ENCODE assay signal across 8 cellular contexts in the genomic region with DNA sequence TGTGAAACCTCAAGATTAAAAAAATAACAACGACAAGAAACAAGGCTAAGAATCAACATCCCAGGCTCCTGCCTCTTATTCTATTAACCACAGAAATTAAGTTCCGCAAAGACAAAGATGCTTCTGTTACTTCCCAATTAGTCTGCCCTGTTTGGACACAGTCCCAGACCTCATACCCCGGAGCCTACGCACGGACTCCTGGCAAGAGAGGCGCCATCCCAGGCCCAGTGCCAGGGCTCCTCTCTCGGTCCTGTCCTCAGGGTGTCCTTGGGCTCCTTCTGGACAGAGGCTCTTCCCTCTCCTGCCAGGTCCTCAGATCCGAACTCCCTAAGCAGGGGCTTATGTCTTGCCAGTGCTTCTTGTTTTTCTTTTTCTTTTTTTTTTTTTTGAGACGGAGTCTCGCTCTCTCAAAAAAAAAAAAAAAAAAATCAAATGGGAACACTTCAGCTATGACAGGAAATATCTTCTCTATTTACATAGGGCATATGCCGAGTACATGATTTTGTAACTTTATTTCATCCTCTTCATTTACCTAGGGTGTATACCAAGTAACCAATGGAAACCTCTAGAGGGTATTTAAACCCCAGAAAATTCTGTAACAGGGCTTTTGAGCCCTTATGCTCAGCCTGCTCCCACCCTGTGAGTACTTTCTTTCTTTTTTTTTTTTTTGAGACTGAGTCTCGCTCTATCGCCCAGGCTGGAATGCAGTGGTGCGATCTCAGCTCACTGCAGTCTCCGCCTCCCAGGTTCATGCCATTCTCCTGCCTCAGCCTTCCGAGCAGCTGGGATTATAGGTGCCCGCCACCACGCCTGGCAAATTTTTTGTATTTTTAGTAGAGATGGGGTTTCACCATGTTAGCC. TPM values are rescaled to one million over a fixed set of nuclear protein-coding genes. Genes with fewer than 3 reads are reported as not detected.
DNase-seq lines count a peak whose midpoint lies in the region; ATAC-seq, FAIRE-seq and TF ChIP-seq lines count a peak whose summit lies in the region.

No MANE protein-coding gene starts in this region.

- no peaks in the 10 kb centered on the region for H4K20me1 ChIP-seq in Karpas-422 (ENCODE audit: insufficient read depth, low read depth, low read length)

- no peak overlapping the region for H3K9ac ChIP-seq in Karpas-422 (ENCODE audit: low read length)

- H3K36me3 ChIP-seq in Karpas-422 (ENCODE audit: insufficient read depth, low read length): no peaks in the 10 kb centered on the region

- H3K4me3 ChIP-seq in Karpas-422 (ENCODE audit: low read length): no peak overlapping the region

- peaks cover 8% of the 10 kb centered on the region for H3K4me1 Mint-ChIP-seq in activated T-helper 2 cell treated with anti-CD3 and anti-CD28 coated beads, Interferon-gamma antibody, Interleukin-2, Interleukin-4, amounts not matched to agents 10 μg/mL and 5 μg/mL and 100 μg/mL, durations not matched to agents 14 hours and 24 hours and 36 hours (ENCODE audit: low read depth)

- H3K27me3 Mint-ChIP-seq in activated T-helper 2 cell treated with anti-CD3 and anti-CD28 coated beads, Interferon-gamma antibody, Interleukin-2, Interleukin-4, amounts not matched to agents 10 μg/mL and 5 μg/mL and 100 μg/mL, durations not matched to agents 14 hours and 24 hours and 36 hours (ENCODE audit: low read depth): no peaks in the 10 kb centered on the region

- no peaks in the 10 kb centered on the region for H3K27me3 ChIP-seq in Karpas-422 (ENCODE audit: low read length)

- no peak overlapping the region for H3K27ac ChIP-seq in Karpas-422 (ENCODE audit: low read length)

- H2AFZ ChIP-seq in Karpas-422 (ENCODE audit: low read length): no peak overlapping the region

- H3K79me2 ChIP-seq in Karpas-422 (ENCODE audit: low read length): no peaks in the 10 kb centered on the region

- FAIRE-seq in frontal cortex (lab: Jason Lieb, UNC): no peak

- ATAC-seq in SK-N-SH treated with all-trans-retinoic acid at 6 μM for 48 hours: peak; percentile 94

- no peak overlapping the region for H3K4me2 ChIP-seq in Karpas-422 (ENCODE audit: low read depth, low read length, poor library complexity, severe bottlenecking)

- no peaks in the 10 kb centered on the region for H3K4me1 ChIP-seq in Karpas-422 (ENCODE audit: low read length)

- no peaks in the 10 kb centered on the region for H3K9me3 ChIP-seq in Karpas-422 (ENCODE audit: low read length)

- H3K36me3 Mint-ChIP-seq in activated T-helper 2 cell treated with anti-CD3 and anti-CD28 coated beads, Interferon-gamma antibody, Interleukin-2, Interleukin-4, amounts not matched to agents 10 μg/mL and 5 μg/mL and 100 μg/mL, durations not matched to agents 14 hours and 24 hours and 36 hours (ENCODE audit: low read depth): peaks cover 5% of the 10 kb centered on the region

- intact Hi-C loops in posterior vena cava (cut with DNase I): no loop called here
- intact Hi-C loops in activated T-helper 2 cell treated with anti-CD3 and anti-CD28 coated beads, Interferon-gamma antibody, Interleukin-2, Interleukin-4, amounts not matched to agents 10 μg/mL and 5 μg/mL and 100 μg/mL, durations not matched to agents 14 hours and 24 hours and 36 hours (cut with micrococcal nuclease): no loop called here

- no peaks in the 10 kb centered on the region for H3K9me2 ChIP-seq in Karpas-422 (replicated peaks; ENCODE audit: insufficient read depth, low read length)

- H3K9me3 Mint-ChIP-seq in activated T-helper 2 cell treated with anti-CD3 and anti-CD28 coated beads, Interferon-gamma antibody, Interleukin-2, Interleukin-4, amounts not matched to agents 10 μg/mL and 5 μg/mL and 100 μg/mL, durations not matched to agents 14 hours and 24 hours and 36 hours: no peaks in the 10 kb centered on the region

- DNase-seq in GM03348 (ENCODE audit: low spot score): peak; percentile 88
- peak; percentile 64 to 75 for DNase-seq in frontal cortex (ENCODE audit: low spot score in 2 of 2)
- peak; percentile 95 for DNase-seq in posterior vena cava (ENCODE audit: low spot score)
- DNase-seq in NCI-H1417 treated with DMSO at 0.1 percent for 48 hours (lab: John Stamatoyannopoulos, UW): no peak
- DNase-seq in activated effector memory CD4-positive, alpha-beta T cell treated with anti-CD3 and anti-CD28 coated beads, Interleukin-2, amount 50 U/mL, for 16 hours: no peak
- no peak for DNase-seq in activated T-helper 2 cell treated with anti-CD3 and anti-CD28 coated beads, Interferon-gamma antibody, Interleukin-2, Interleukin-4, amounts not matched to agents 10 μg/mL and 5 μg/mL and 100 μg/mL, durations not matched to agents 14 hours and 24 hours and 36 hours (ENCODE audit: low spot score)
- DNase-seq in Karpas-422: no peak

- H3K4me3 Mint-ChIP-seq in activated T-helper 2 cell treated with anti-CD3 and anti-CD28 coated beads, Interferon-gamma antibody, Interleukin-2, Interleukin-4, amounts not matched to agents 10 μg/mL and 5 μg/mL and 100 μg/mL, durations not matched to agents 14 hours and 24 hours and 36 hours (ENCODE audit: low read depth): no peak overlapping the region

- H3K27ac Mint-ChIP-seq in activated T-helper 2 cell treated with anti-CD3 and anti-CD28 coated beads, Interferon-gamma antibody, Interleukin-2, Interleukin-4, amounts not matched to agents 10 μg/mL and 5 μg/mL and 100 μg/mL, durations not matched to agents 14 hours and 24 hours and 36 hours: no peak overlapping the region

TF ChIP-seq in SK-N-SH treated with all-trans-retinoic acid at 6 μM for 48 hours, 23 proteins besides CTCF, POLR2A, EP300 and RAD21:
- peak; percentile 67; the same call in 1 of the 2 replicates for TF ChIP-seq TCF4 (CRISPR knock-in tag; IDR thresholded peaks at IDR 0.05; ENCODE audit: borderline replicate concordance)
- TF ChIP-seq ARNTL (CRISPR knock-in tag; IDR thresholded peaks at IDR 0.05; ENCODE audit: borderline replicate concordance, low read depth): no peak
- peak; percentile 72 for TF ChIP-seq ISL1 (CRISPR knock-in tag; IDR thresholded peaks at IDR 0.05)
- 0 out of 2 replicates have a peak, but pooled peaks have one; percentile 19 for TF ChIP-seq ZC3H10 (CRISPR knock-in tag; IDR thresholded peaks at IDR 0.05)
- no peak for TF ChIP-seq CSRNP3 (CRISPR knock-in tag; IDR thresholded peaks at IDR 0.05)
- TF ChIP-seq TOX (CRISPR knock-in tag; IDR thresholded peaks at IDR 0.05; ENCODE audit: borderline replicate concordance): peak; percentile 17; the same call in 1 of the 2 replicates
- TF ChIP-seq GLIS3 (CRISPR knock-in tag; IDR thresholded peaks at IDR 0.05): no peak
- no peak for TF ChIP-seq ZNF70 (CRISPR knock-in tag; IDR thresholded peaks at IDR 0.05)

RNA-seq across cellular contexts. Expression of gene ENO1, which starts 11.7 kb away (rescaled TPM):
- total RNA-seq in frontal cortex (261 TPM), posterior vena cava (1,000 to 10,000 TPM in 1 of 2 donors, 100 to 1,000 TPM in 1; 578 to 1,026 TPM)
- total RNA-seq in activated T-helper 2 cell treated with anti-CD3 and anti-CD28 coated beads, Interferon-gamma antibody, Interleukin-2, Interleukin-4, amounts not matched to agents 10 μg/mL and 5 μg/mL and 100 μg/mL, durations not matched to agents 14 hours and 24 hours and 36 hours: 3,630 and 3,637 TPM in 2 replicates
- total RNA-seq in Karpas-422 (2014; rRNA removed; shearing (Covaris generic); ENCODE audit: low replicate concordance): 1,044 and 1,347 TPM in 2 replicates

RNA-seq across cellular contexts. Expression of gene CA6, which starts 55.5 kb away (rescaled TPM):
- total RNA-seq in frontal cortex: not detected
- total RNA-seq in posterior vena cava: not detected
- 0.37 and 0.41 TPM in 2 replicates for total RNA-seq in activated T-helper 2 cell treated with anti-CD3 and anti-CD28 coated beads, Interferon-gamma antibody, Interleukin-2, Interleukin-4, amounts not matched to agents 10 μg/mL and 5 μg/mL and 100 μg/mL, durations not matched to agents 14 hours and 24 hours and 36 hours
- not detected in 2 replicates for total RNA-seq in Karpas-422 (2014; rRNA removed; shearing (Covaris generic); ENCODE audit: low replicate concordance)

Comparison
In these comparisons a context has a peak if more than half of its experiments do, and no peak if none do; other contexts are left out.
1. DNase-seq: peak in GM03348 (single experiment), frontal cortex (2 of 2) and posterior vena cava (single experiment); none in NCI-H1417 treated with DMSO at 0.1 percent for 48 hours (single experiment), activated effector memory CD4-positive, alpha-beta T cell treated with anti-CD3 and anti-CD28 coated beads, Interleukin-2, amount 50 U/mL, for 16 hours (single experiment), activated T-helper 2 cell treated with anti-CD3 and anti-CD28 coated beads, Interferon-gamma antibody, Interleukin-2, Interleukin-4, amounts not matched to agents 10 μg/mL and 5 μg/mL and 100 μg/mL, durations not matched to agents 14 hours and 24 hours and 36 hours (single experiment) and Karpas-422 (single experiment).